9 cellular contexts compared by ENCODE assay signal in the genomic region with DNA sequence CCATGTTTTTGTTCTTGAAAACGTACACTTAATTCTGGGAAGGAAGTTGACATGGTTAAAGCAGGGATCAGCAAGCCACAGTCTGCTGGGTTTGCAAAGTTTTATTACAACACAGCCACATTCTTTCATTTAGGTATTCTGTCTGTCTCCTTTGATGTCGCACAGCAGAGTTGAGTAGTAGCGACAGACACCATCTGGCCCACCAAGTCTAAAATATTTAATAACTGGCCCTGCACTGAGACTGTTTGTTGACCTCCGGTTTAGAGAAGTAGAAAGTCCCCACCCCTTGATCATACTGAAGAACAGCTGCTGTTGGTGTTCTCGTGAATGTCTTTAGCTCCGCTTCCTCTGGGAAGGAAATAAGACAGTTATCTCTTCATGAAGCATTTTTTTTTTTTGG.
A peak's percentile ranks its signal among the peaks of the same experiment; 100 is the strongest.
DNase-seq lines count a peak whose midpoint lies in the region; ATAC-seq, FAIRE-seq and TF ChIP-seq lines count a peak whose summit lies in the region.
"Had no signal": no experiment of that assay in that cellular context is flagged by ENCODE, and none has a peak within 500 bp of the region (broad histone marks: within the 10 kb centered on the region; RNA-seq: fewer than 3 reads in every experiment).

No MANE protein-coding gene starts in this region.

- no peaks in the 10 kb centered on the region for H3K27me3 ChIP-seq in SJCRH30

- no peak for TF ChIP-seq POLR2A in H54 (IDR thresholded peaks at IDR 0.05; ENCODE audit: low read depth, low read length)

- no peaks in the 10 kb centered on the region for H3K36me3 ChIP-seq in SJCRH30

- no peak overlapping the region; the same call in 1 of the 2 replicates for H3K27ac ChIP-seq in SJCRH30
- H3K27ac ChIP-seq: VCaP had no signal

- FAIRE-seq in H54 (lab: Jason Lieb, UNC) = no peak

- peak overlapping the region in 7 of 10 donors; percentile 1 to 46 (median 23) for H3K4me3 Mint-ChIP-seq in naive thymus-derived CD8-positive, alpha-beta T cell

- DNase-seq in SJCRH30 (peak; percentile 12 to 62), DMS114 treated with DMSO at 0.1 percent for 48 hours (lab: John Stamatoyannopoulos, UW; ENCODE audit: unreplicated experiment) (no peak), T1000 (lab: John Stamatoyannopoulos, UW) (no peak), H54 (ENCODE audit: insufficient read length, low spot score) (no peak), COLO829 (ENCODE audit: low spot score) (no peak)
- no peak for DNase-seq in naive thymus-derived CD8-positive, alpha-beta T cell

- H3K4me3 ChIP-seq in SJCRH30 = no peak overlapping the region

- H3K27ac Mint-ChIP-seq in naive thymus-derived CD8-positive, alpha-beta T cell = peak overlapping the region in 9 of 10 donors; percentile 2 to 83 (median 29)

- H3K4me1 ChIP-seq in SJCRH30 = 0 out of 2 replicates have a peak, but pooled peaks cover 4% of the 10 kb centered on the region

- H3K9me3 ChIP-seq in SJCRH30 (replicated peaks) = no peaks in the 10 kb centered on the region

- peaks cover 0 to 6% (median 4%) of the 10 kb centered on the region in 9 donors for H3K9me3 Mint-ChIP-seq in naive thymus-derived CD8-positive, alpha-beta T cell

- no peaks in the 10 kb centered on the region for H3K27me3 Mint-ChIP-seq in naive thymus-derived CD8-positive, alpha-beta T cell

- POLR2A ChIA-PET in naive thymus-derived CD8-positive, alpha-beta T cell (lab: Charles Lee) = no interaction called here

- peaks cover 24 to 76% (median 34%) of the 10 kb centered on the region in 4 donors for H3K4me1 Mint-ChIP-seq in naive thymus-derived CD8-positive, alpha-beta T cell

- peaks cover 12 to 29% (median 23%) of the 10 kb centered on the region in 3 donors for H3K36me3 Mint-ChIP-seq in naive thymus-derived CD8-positive, alpha-beta T cell

- ATAC-seq in GM18907 (IDR thresholded peaks at IDR 0.05; ENCODE audit: unreplicated experiment) = peak; percentile 84
- peak; percentile 80 for ATAC-seq in HG02759 (IDR thresholded peaks at IDR 0.05; ENCODE audit: unreplicated experiment)
- ATAC-seq in naive thymus-derived CD8-positive, alpha-beta T cell = peak; percentile 28 to 30

Comparison
In these comparisons a context has a peak if more than half of its experiments do, and no peak if none do; other contexts are left out.
1. ATAC-seq: peak in every context shown above with its lines; median percentile 84 in GM18907; 80 in HG02759; 29 in naive thymus-derived CD8-positive, alpha-beta T cell.
2. DNase-seq: peak in SJCRH30 (2 of 2); none in naive thymus-derived CD8-positive, alpha-beta T cell (0 of 10), DMS114 treated with DMSO at 0.1 percent for 48 hours (single experiment), T1000 (single experiment), H54 (single experiment) and COLO829 (single experiment).